17 cellular contexts compared by ENCODE assay signal in genomic region chr3:9435320-9435719, GRCh38. TPM values are rescaled to one million over a fixed set of nuclear protein-coding genes. Genes with fewer than 3 reads are reported as not detected.
DNase-seq lines count a peak whose midpoint lies in the region; ATAC-seq and TF ChIP-seq lines count a peak whose summit lies in the region.
"Had no signal": no experiment of that assay in that cellular context is flagged by ENCODE, and none has a peak within 500 bp of the region (broad histone marks: within the 10 kb centered on the region; RNA-seq: fewer than 3 reads in every experiment).

No MANE protein-coding gene starts in this region.

- no peak overlapping the region for H3K4me3 Mint-ChIP-seq in activated CD8-positive, alpha-beta T cell treated with anti-CD3 and anti-CD28 coated beads for 36 hours
- H3K4me3 Mint-ChIP-seq in activated CD8-positive, alpha-beta T cell treated with anti-CD3 and anti-CD28 coated beads, Interleukin-2, amount 10 ng/mL, durations not matched to agents 7 days and 5 days = no peak overlapping the region
- no peak overlapping the region for H3K4me3 Mint-ChIP-seq in stimulated activated naive CD8-positive, alpha-beta T cell treated with anti-CD3 and anti-CD28 coated beads, Interleukin-15, Interleukin-2, amounts not matched to agents 100 ng/mL and 50 ng/mL, for 24 hours
- H3K4me3 Mint-ChIP-seq in stimulated activated naive CD8-positive, alpha-beta T cell treated with anti-CD3 and anti-CD28 coated beads, Interleukin-15, amount 100 ng/mL, for 72 hours = no peak overlapping the region
- H3K4me3 Mint-ChIP-seq: CD14-positive monocyte; CD8-positive, alpha-beta memory T cell; IgD-negative memory B cell had no signal

- H3K36me3 ChIP-seq in vagina = peaks cover 5 to 89% of the 10 kb centered on the region in 2 donors

- intact Hi-C loops in activated CD8-positive, alpha-beta T cell treated with anti-CD3 and anti-CD28 coated beads for 36 hours (cut with micrococcal nuclease) = no loop called here
- intact Hi-C loops in vagina (cut with DNase I) = no loop called here

- no peaks in the 10 kb centered on the region for H3K9me3 Mint-ChIP-seq in activated CD8-positive, alpha-beta T cell treated with anti-CD3 and anti-CD28 coated beads for 36 hours
- no peaks in the 10 kb centered on the region for H3K9me3 Mint-ChIP-seq in activated CD8-positive, alpha-beta T cell treated with anti-CD3 and anti-CD28 coated beads, Interleukin-2, amount 10 ng/mL, durations not matched to agents 7 days and 5 days (ENCODE audit: insufficient read depth)
- no peaks in the 10 kb centered on the region for H3K9me3 Mint-ChIP-seq in stimulated activated naive CD8-positive, alpha-beta T cell treated with anti-CD3 and anti-CD28 coated beads, Interleukin-15, Interleukin-2, amounts not matched to agents 100 ng/mL and 50 ng/mL, for 24 hours
- H3K9me3 Mint-ChIP-seq in stimulated activated naive CD8-positive, alpha-beta T cell treated with anti-CD3 and anti-CD28 coated beads, Interleukin-15, amount 100 ng/mL, for 72 hours = no peaks in the 10 kb centered on the region
- H3K9me3 Mint-ChIP-seq: CD14-positive monocyte; CD8-positive, alpha-beta memory T cell; IgD-negative memory B cell had no signal

- no peak overlapping the region for H3K27ac ChIP-seq in vagina
- H3K27ac ChIP-seq: 22Rv1, GM23248 had no signal

- no peak for ATAC-seq in activated CD8-positive, alpha-beta T cell treated with anti-CD3 and anti-CD28 coated beads for 36 hours
- no peak for ATAC-seq in activated CD8-positive, alpha-beta T cell treated with anti-CD3 and anti-CD28 coated beads, Interleukin-2, amount 10 ng/mL, durations not matched to agents 7 days and 5 days
- ATAC-seq in stimulated activated naive CD8-positive, alpha-beta T cell treated with anti-CD3 and anti-CD28 coated beads, Interleukin-15, amount 100 ng/mL, for 72 hours = no peak
- ATAC-seq in HG03521 (IDR thresholded peaks at IDR 0.05; ENCODE audit: unreplicated experiment) (no peak), GM18498 (IDR thresholded peaks at IDR 0.05; ENCODE audit: unreplicated experiment) (no peak)
- ATAC-seq: GM12878, HCT116 had no signal

- POLR2A ChIA-PET in activated CD8-positive, alpha-beta T cell treated with anti-CD3 and anti-CD28 coated beads for 36 hours (lab: Charles Lee) = interaction anchor here (0.9 to 1.6 kb wide), 2 partner anchors 16 to 40 kb away, joined by 3 read pairs; no protein-coding TSS in a partner anchor
- POLR2A ChIA-PET in activated CD8-positive, alpha-beta T cell treated with anti-CD3 and anti-CD28 coated beads, Interleukin-2, amount 10 ng/mL, durations not matched to agents 7 days and 5 days (lab: Charles Lee) = no interaction called here

- no peak for TF ChIP-seq CTCF in activated CD8-positive, alpha-beta T cell treated with anti-CD3 and anti-CD28 coated beads for 36 hours (IDR thresholded peaks at IDR 0.05)
- no peak for TF ChIP-seq CTCF in vagina (IDR thresholded peaks at IDR 0.05)

- DNase-seq in activated CD8-positive, alpha-beta T cell treated with anti-CD3 and anti-CD28 coated beads for 36 hours = no peak
- DNase-seq in activated CD8-positive, alpha-beta T cell treated with anti-CD3 and anti-CD28 coated beads, Interleukin-2, amount 10 ng/mL, durations not matched to agents 7 days and 5 days = no peak
- DNase-seq in stimulated activated naive CD8-positive, alpha-beta T cell treated with anti-CD3 and anti-CD28 coated beads, Interleukin-15, amount 100 ng/mL, for 72 hours = no peak
- peak; percentile 29 for DNase-seq in iris pigment epithelial cell (ENCODE audit: low read depth)
- no peak for DNase-seq in vagina (ENCODE audit: extremely low spot score in 2 of 2)
- DNase-seq: Caco-2; CD8-positive, alpha-beta memory T cell; DMS53; GM23248 had no signal

- CTCF ChIA-PET in activated CD8-positive, alpha-beta T cell treated with anti-CD3 and anti-CD28 coated beads for 36 hours (lab: Charles Lee) = interaction anchor here (1.2 kb wide), 3 partner anchors 31 to 68 kb away, joined by 3 to 4 read pairs (median 3); no protein-coding TSS in a partner anchor
- CTCF ChIA-PET in activated CD8-positive, alpha-beta T cell treated with anti-CD3 and anti-CD28 coated beads, Interleukin-2, amount 10 ng/mL, durations not matched to agents 7 days and 5 days (lab: Charles Lee) = interaction anchor here (1.2 to 2.1 kb wide), 4 partner anchors 31 to 292 kb away, joined by 3 to 8 read pairs (median 4); no protein-coding TSS in a partner anchor

- H3K4me1 ChIP-seq in vagina = peaks cover 8% of the 10 kb centered on the region

- peaks cover 15% of the 10 kb centered on the region for H3K4me1 Mint-ChIP-seq in activated CD8-positive, alpha-beta T cell treated with anti-CD3 and anti-CD28 coated beads for 36 hours (ENCODE audit: low read depth)
- H3K4me1 Mint-ChIP-seq in activated CD8-positive, alpha-beta T cell treated with anti-CD3 and anti-CD28 coated beads, Interleukin-2, amount 10 ng/mL, durations not matched to agents 7 days and 5 days (ENCODE audit: low read depth) = no peaks in the 10 kb centered on the region
- peaks cover 5% of the 10 kb centered on the region for H3K4me1 Mint-ChIP-seq in stimulated activated naive CD8-positive, alpha-beta T cell treated with anti-CD3 and anti-CD28 coated beads, Interleukin-15, Interleukin-2, amounts not matched to agents 100 ng/mL and 50 ng/mL, for 24 hours (ENCODE audit: low read depth)
- H3K4me1 Mint-ChIP-seq in stimulated activated naive CD8-positive, alpha-beta T cell treated with anti-CD3 and anti-CD28 coated beads, Interleukin-15, amount 100 ng/mL, for 72 hours = peaks cover 11% of the 10 kb centered on the region
- H3K4me1 Mint-ChIP-seq: CD14-positive monocyte had no signal

- H3K27ac Mint-ChIP-seq in activated CD8-positive, alpha-beta T cell treated with anti-CD3 and anti-CD28 coated beads for 36 hours = peak overlapping the region; percentile 47
- no peak overlapping the region for H3K27ac Mint-ChIP-seq in activated CD8-positive, alpha-beta T cell treated with anti-CD3 and anti-CD28 coated beads, Interleukin-2, amount 10 ng/mL, durations not matched to agents 7 days and 5 days
- H3K27ac Mint-ChIP-seq in stimulated activated naive CD8-positive, alpha-beta T cell treated with anti-CD3 and anti-CD28 coated beads, Interleukin-15, Interleukin-2, amounts not matched to agents 100 ng/mL and 50 ng/mL, for 24 hours = peak overlapping the region; percentile 11
- H3K27ac Mint-ChIP-seq in stimulated activated naive CD8-positive, alpha-beta T cell treated with anti-CD3 and anti-CD28 coated beads, Interleukin-15, amount 100 ng/mL, for 72 hours = peak overlapping the region in 1 of 2 donors; percentile 27
- H3K27ac Mint-ChIP-seq: IgD-negative memory B cell had no signal

- no peaks in the 10 kb centered on the region for H3K9me3 ChIP-seq in vagina
- H3K9me3 ChIP-seq: Caco-2 had no signal

- no peak for TF ChIP-seq POLR2A in vagina (IDR thresholded peaks at IDR 0.05)

- H3K27me3 Mint-ChIP-seq in activated CD8-positive, alpha-beta T cell treated with anti-CD3 and anti-CD28 coated beads for 36 hours = no peaks in the 10 kb centered on the region
- no peaks in the 10 kb centered on the region for H3K27me3 Mint-ChIP-seq in activated CD8-positive, alpha-beta T cell treated with anti-CD3 and anti-CD28 coated beads, Interleukin-2, amount 10 ng/mL, durations not matched to agents 7 days and 5 days (ENCODE audit: low read depth)
- H3K27me3 Mint-ChIP-seq in stimulated activated naive CD8-positive, alpha-beta T cell treated with anti-CD3 and anti-CD28 coated beads, Interleukin-15, Interleukin-2, amounts not matched to agents 100 ng/mL and 50 ng/mL, for 24 hours = no peaks in the 10 kb centered on the region
- H3K27me3 Mint-ChIP-seq in stimulated activated naive CD8-positive, alpha-beta T cell treated with anti-CD3 and anti-CD28 coated beads, Interleukin-15, amount 100 ng/mL, for 72 hours = no peaks in the 10 kb centered on the region
- H3K27me3 Mint-ChIP-seq: CD8-positive, alpha-beta memory T cell; IgD-negative memory B cell had no signal

- no peaks in the 10 kb centered on the region for H3K27me3 ChIP-seq in vagina

- H3K4me3 ChIP-seq in vagina = no peak overlapping the region
- H3K4me3 ChIP-seq: GM12878, GM23248 had no signal

- peaks cover 56% of the 10 kb centered on the region for H3K36me3 Mint-ChIP-seq in activated CD8-positive, alpha-beta T cell treated with anti-CD3 and anti-CD28 coated beads for 36 hours (ENCODE audit: low read depth)
- peaks cover 65% of the 10 kb centered on the region for H3K36me3 Mint-ChIP-seq in activated CD8-positive, alpha-beta T cell treated with anti-CD3 and anti-CD28 coated beads, Interleukin-2, amount 10 ng/mL, durations not matched to agents 7 days and 5 days (ENCODE audit: low read depth)
- peaks cover 77% of the 10 kb centered on the region for H3K36me3 Mint-ChIP-seq in stimulated activated naive CD8-positive, alpha-beta T cell treated with anti-CD3 and anti-CD28 coated beads, Interleukin-15, Interleukin-2, amounts not matched to agents 100 ng/mL and 50 ng/mL, for 24 hours (ENCODE audit: low read depth)

RNA-seq across cellular contexts. Expression of gene SETD5, which starts 37.9 kb away (rescaled TPM):
- 100 to 1,000 TPM; 118 to 128 TPM for total RNA-seq in activated CD8-positive, alpha-beta T cell treated with anti-CD3 and anti-CD28 coated beads for 36 hours
- 100 to 1,000 TPM; 122 to 126 TPM for total RNA-seq in activated CD8-positive, alpha-beta T cell treated with anti-CD3 and anti-CD28 coated beads, Interleukin-2, amount 10 ng/mL, durations not matched to agents 7 days and 5 days
- 110 TPM for total RNA-seq in vagina
